In the genomic region with DNA sequence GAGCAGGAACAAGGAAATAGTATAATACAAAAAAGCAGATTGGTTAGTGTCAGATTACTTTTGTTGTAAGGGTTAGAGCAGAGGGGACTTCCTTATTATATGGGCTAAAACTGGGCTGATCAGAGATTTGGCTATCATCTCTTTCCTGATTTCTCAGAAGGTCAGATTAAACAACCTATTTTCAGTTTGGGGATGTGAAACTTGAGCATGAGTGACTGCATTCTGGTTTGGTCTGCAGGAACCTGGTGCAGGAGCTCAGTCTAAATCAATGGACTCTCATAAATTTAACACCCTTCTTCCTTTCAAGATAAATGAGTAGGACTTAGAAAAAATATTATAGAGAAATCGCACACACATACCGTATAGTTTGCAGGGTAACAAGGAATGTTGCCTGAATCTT, we compare ENCODE assay signal across 16 cellular contexts. TPM values are rescaled to one million over a fixed set of nuclear protein-coding genes. Genes with fewer than 3 reads are reported as not detected.
A peak's percentile ranks its signal among the peaks of the same experiment; 100 is the strongest.
DNase-seq lines count a peak whose midpoint lies in the region; ATAC-seq lines count a peak whose summit lies in the region.
"Had no signal": no experiment of that assay in that cellular context is flagged by ENCODE, and none has a peak within 500 bp of the region (broad histone marks: within the 10 kb centered on the region; RNA-seq: fewer than 3 reads in every experiment).

No MANE protein-coding gene starts in this region.

- H3K27me3 Mint-ChIP-seq in memory B cell, result peaks cover 3% of the 10 kb centered on the region

- no peaks in the 10 kb centered on the region for H3K36me3 Mint-ChIP-seq in memory B cell
- H3K36me3 Mint-ChIP-seq: activated naive CD4-positive, alpha-beta T cell treated with anti-CD3 and anti-CD28 coated beads, Interleukin-2, amount 50 U/mL, for 72 hours; naive thymus-derived CD8-positive, alpha-beta T cell had no signal

- peak overlapping the region; percentile 3 for H3K4me3 Mint-ChIP-seq in memory B cell
- H3K4me3 Mint-ChIP-seq: activated CD4-positive, alpha-beta memory T cell treated with anti-CD3 and anti-CD28 coated beads, Interleukin-2, amount 10 ng/mL, durations not matched to agents 7 days and 5 days; activated T-cell treated with anti-CD3 and anti-CD28 coated beads, Interleukin-2, amount 50 U/mL, for 72 hours; naive thymus-derived CD8-positive, alpha-beta T cell had no signal

- no peak overlapping the region for H3K27ac Mint-ChIP-seq in memory B cell
- H3K27ac Mint-ChIP-seq: activated CD4-positive, alpha-beta memory T cell treated with anti-CD3 and anti-CD28 coated beads, Interleukin-2, amount 10 ng/mL, durations not matched to agents 7 days and 5 days; activated naive CD4-positive, alpha-beta T cell treated with anti-CD3 and anti-CD28 coated beads, Interleukin-2, amount 50 U/mL, for 72 hours; activated T-cell treated with anti-CD3 and anti-CD28 coated beads, Interleukin-2, amount 50 U/mL, for 72 hours had no signal

- H3K4me1 Mint-ChIP-seq in memory B cell, result peaks cover 14% of the 10 kb centered on the region
- H3K4me1 Mint-ChIP-seq: activated CD4-positive, alpha-beta memory T cell treated with anti-CD3 and anti-CD28 coated beads, Interleukin-2, amount 10 ng/mL, durations not matched to agents 7 days and 5 days had no signal

- ATAC-seq in GM18498 (IDR thresholded peaks at IDR 0.05; ENCODE audit: unreplicated experiment) (peak; percentile 54), GM21529 (IDR thresholded peaks at IDR 0.05; ENCODE audit: unreplicated experiment) (peak; percentile 53), memory B cell (ENCODE audit: low read depth) (peak; percentile 94), HG02970 (IDR thresholded peaks at IDR 0.05; ENCODE audit: low FRiP score, unreplicated experiment) (no peak)
- ATAC-seq: activated naive CD4-positive, alpha-beta T cell treated with anti-CD3 and anti-CD28 coated beads, Interleukin-2, amount 50 U/mL, for 72 hours; activated T-cell treated with anti-CD3 and anti-CD28 coated beads, Interleukin-2, amount 50 U/mL, for 72 hours; heart right ventricle; naive thymus-derived CD8-positive, alpha-beta T cell had no signal

- no peaks in the 10 kb centered on the region for H3K9me3 Mint-ChIP-seq in memory B cell
- H3K9me3 Mint-ChIP-seq: activated CD4-positive, alpha-beta memory T cell treated with anti-CD3 and anti-CD28 coated beads, Interleukin-2, amount 10 ng/mL, durations not matched to agents 7 days and 5 days; activated naive CD4-positive, alpha-beta T cell treated with anti-CD3 and anti-CD28 coated beads, Interleukin-2, amount 50 U/mL, for 72 hours; activated T-cell treated with anti-CD3 and anti-CD28 coated beads, Interleukin-2, amount 50 U/mL, for 72 hours; naive thymus-derived CD8-positive, alpha-beta T cell had no signal

- peak; percentile 89 for DNase-seq in NOMO-1 treated with DMSO at 0.1 percent for 48 hours (lab: John Stamatoyannopoulos, UW; ENCODE audit: unreplicated experiment)
- DNase-seq in memory B cell (ENCODE audit: low spot score in 2 of 2), result no peak
- DNase-seq in NCI-H1105 (lab: John Stamatoyannopoulos, UW), result no peak
- no peak for DNase-seq in cerebellum (ENCODE audit: low spot score)
- DNase-seq: activated CD4-positive, alpha-beta memory T cell treated with anti-CD3 and anti-CD28 coated beads, Interleukin-2, amount 10 ng/mL, durations not matched to agents 7 days and 5 days; activated T-cell treated with anti-CD3 and anti-CD28 coated beads, Interleukin-2, amount 50 U/mL, for 72 hours; heart right ventricle; naive thymus-derived CD8-positive, alpha-beta T cell; NCI-H1417; posterior cingulate gyrus; SHP77 treated with DMSO at 0.1 percent for 48 hours; stimulated activated CD4-positive, alpha-beta T cell treated with anti-CD3 and anti-CD28 coated beads, Interleukin-2, amount 100 ng/mL, for 48 hours had no signal

RNA-seq across cellular contexts. Expression of a gene that starts 12.9 kb away (rescaled TPM):
- 18.0 TPM for total RNA-seq in cerebellum
